ENCODE assay signal across 33 cellular contexts in the genomic region with DNA sequence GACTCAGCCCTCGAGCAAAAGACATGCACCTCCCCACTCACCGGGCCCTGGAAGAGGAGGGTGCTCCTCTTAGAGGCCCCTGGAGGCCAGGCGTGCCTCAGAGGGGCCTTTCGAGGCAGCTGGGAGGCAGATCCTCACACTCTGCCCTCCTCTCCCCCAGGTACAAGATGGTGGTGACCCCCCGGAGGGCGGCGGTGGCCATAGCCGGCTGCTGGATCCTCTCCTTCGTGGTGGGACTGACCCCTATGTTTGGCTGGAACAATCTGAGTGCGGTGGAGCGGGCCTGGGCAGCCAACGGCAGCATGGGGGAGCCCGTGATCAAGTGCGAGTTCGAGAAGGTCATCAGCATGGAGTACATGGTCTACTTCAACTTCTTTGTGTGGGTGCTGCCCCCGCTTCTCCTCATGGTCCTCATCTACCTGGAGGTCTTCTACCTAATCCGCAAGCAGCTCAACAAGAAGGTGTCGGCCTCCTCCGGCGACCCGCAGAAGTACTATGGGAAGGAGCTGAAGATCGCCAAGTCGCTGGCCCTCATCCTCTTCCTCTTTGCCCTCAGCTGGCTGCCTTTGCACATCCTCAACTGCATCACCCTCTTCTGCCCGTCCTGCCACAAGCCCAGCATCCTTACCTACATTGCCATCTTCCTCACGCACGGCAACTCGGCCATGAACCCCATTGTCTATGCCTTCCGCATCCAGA. TPM values are rescaled to one million over a fixed set of nuclear protein-coding genes. Genes with fewer than 3 reads are reported as not detected.
"Had no signal": no experiment of that assay in that cellular context is flagged by ENCODE, and none has a peak within 500 bp of the region (broad histone marks: within the 10 kb centered on the region; RNA-seq: fewer than 3 reads in every experiment).

No MANE protein-coding gene starts in this region.

- FAIRE-seq: endometrium, endothelial cell of umbilical vein had no signal

- H3K4me1 Mint-ChIP-seq: activated CD4-positive, alpha-beta T cell treated with anti-CD3 and anti-CD28 coated beads for 36 hours; activated CD4-positive, alpha-beta T cell treated with anti-CD3 and anti-CD28 coated beads, Interleukin-2, amount 10 ng/mL, durations not matched to agents 24 days and 14 days; activated naive CD4-positive, alpha-beta T cell treated with anti-CD3 and anti-CD28 coated beads, Interleukin-2, amount 10 ng/mL, durations not matched to agents 7 days and 5 days; brain had no signal

- H3K36me3 ChIP-seq: ascending aorta, breast epithelium, cardiac muscle cell, colonic mucosa, esophagus squamous epithelium, gastroesophageal sphincter had no signal

- H3K27ac ChIP-seq: ascending aorta, breast epithelium, cardiac muscle cell, colonic mucosa, epithelial cell of prostate, esophagus squamous epithelium, gastroesophageal sphincter had no signal

- H3K36me3 Mint-ChIP-seq: activated CD4-positive, alpha-beta memory T cell treated with anti-CD3 and anti-CD28 coated beads for 36 hours; activated naive CD4-positive, alpha-beta T cell treated with anti-CD3 and anti-CD28 coated beads, Interleukin-2, amount 10 ng/mL, durations not matched to agents 7 days and 5 days; activated naive CD4-positive, alpha-beta T cell treated with anti-CD3 and anti-CD28 coated beads, Interleukin-2, amount 50 U/mL, for 72 hours; activated naive CD8-positive, alpha-beta T cell treated with anti-CD3 and anti-CD28 coated beads, Interleukin-2, amount 10 ng/mL, durations not matched to agents 7 days and 5 days had no signal

- H3K9me3 ChIP-seq: ascending aorta, breast epithelium, colonic mucosa, esophagus squamous epithelium, gastroesophageal sphincter had no signal

- H3K9me3 Mint-ChIP-seq: activated CD4-positive, alpha-beta memory T cell treated with anti-CD3 and anti-CD28 coated beads for 36 hours; activated CD4-positive, alpha-beta T cell treated with anti-CD3 and anti-CD28 coated beads, Interleukin-2, amount 10 ng/mL, durations not matched to agents 24 days and 14 days; activated naive CD4-positive, alpha-beta T cell treated with anti-CD3 and anti-CD28 coated beads, Interleukin-2, amount 10 ng/mL, durations not matched to agents 7 days and 5 days; activated naive CD4-positive, alpha-beta T cell treated with anti-CD3 and anti-CD28 coated beads, Interleukin-2, amount 50 U/mL, for 72 hours; activated naive CD8-positive, alpha-beta T cell treated with anti-CD3 and anti-CD28 coated beads, Interleukin-2, amount 10 ng/mL, durations not matched to agents 7 days and 5 days; activated T-cell treated with anti-CD3 and anti-CD28 coated beads, Interleukin-2, amount 50 U/mL, for 24 hours; activated T-cell treated with anti-CD3 and anti-CD28 coated beads, Interleukin-2, amount 50 U/mL, for 72 hours; brain had no signal

- H3K4me3 ChIP-seq: ascending aorta, breast epithelium, cardiac muscle cell, colonic mucosa, esophagus squamous epithelium, gastroesophageal sphincter had no signal

- ATAC-seq: activated CD4-positive, alpha-beta T cell treated with anti-CD3 and anti-CD28 coated beads for 36 hours; activated naive CD4-positive, alpha-beta T cell treated with anti-CD3 and anti-CD28 coated beads, Interleukin-2, amount 50 U/mL, for 72 hours; activated T-cell treated with anti-CD3 and anti-CD28 coated beads, Interleukin-2, amount 50 U/mL, for 72 hours; gastroesophageal sphincter had no signal

- H3K27ac Mint-ChIP-seq: activated CD4-positive, alpha-beta memory T cell treated with anti-CD3 and anti-CD28 coated beads for 36 hours; activated CD4-positive, alpha-beta T cell treated with anti-CD3 and anti-CD28 coated beads for 36 hours; activated CD4-positive, alpha-beta T cell treated with anti-CD3 and anti-CD28 coated beads, Interleukin-2, amount 10 ng/mL, durations not matched to agents 24 days and 14 days; activated naive CD4-positive, alpha-beta T cell treated with anti-CD3 and anti-CD28 coated beads, Interleukin-2, amount 10 ng/mL, durations not matched to agents 7 days and 5 days; activated naive CD8-positive, alpha-beta T cell treated with anti-CD3 and anti-CD28 coated beads, Interleukin-2, amount 10 ng/mL, durations not matched to agents 7 days and 5 days; activated T-cell treated with anti-CD3 and anti-CD28 coated beads, Interleukin-2, amount 50 U/mL, for 24 hours; activated T-cell treated with anti-CD3 and anti-CD28 coated beads, Interleukin-2, amount 50 U/mL, for 72 hours; brain had no signal

- H3K4me1 ChIP-seq: ascending aorta, breast epithelium, colonic mucosa, esophagus squamous epithelium, gastroesophageal sphincter had no signal

- H3K27me3 ChIP-seq: ascending aorta, breast epithelium, cardiac muscle cell, colonic mucosa had no signal

- DNase-seq: activated CD4-positive, alpha-beta memory T cell treated with anti-CD3 and anti-CD28 coated beads for 36 hours; activated CD4-positive, alpha-beta T cell treated with anti-CD3 and anti-CD28 coated beads for 36 hours; activated CD4-positive, alpha-beta T cell treated with anti-CD3 and anti-CD28 coated beads, Interleukin-2, amount 10 ng/mL, durations not matched to agents 24 days and 14 days; activated CD4-positive, CD25-positive, alpha-beta regulatory T cell; activated CD4-positive, CD25-positive, alpha-beta regulatory T cell treated with anti-CD3 and anti-CD28 coated beads, Interleukin-2, amount 50 U/mL, for 72 hours; activated CD8-positive, alpha-beta memory T cell treated with anti-CD3 and anti-CD28 coated beads, Interleukin-2, amount 50 U/mL, for 48 hours; activated gamma-delta T cell; activated naive CD4-positive, alpha-beta T cell; activated naive CD4-positive, alpha-beta T cell treated with anti-CD3 and anti-CD28 coated beads, Interleukin-2, amount 10 ng/mL, durations not matched to agents 7 days and 5 days; activated naive CD8-positive, alpha-beta T cell treated with anti-CD3 and anti-CD28 coated beads, Interleukin-2, amount 10 ng/mL, durations not matched to agents 7 days and 5 days; activated T-cell treated with anti-CD3 and anti-CD28 coated beads for 4 hours; activated T-cell treated with anti-CD3 and anti-CD28 coated beads, Interleukin-2, amount 50 U/mL, for 24 hours; activated T-cell treated with anti-CD3 and anti-CD28 coated beads, Interleukin-2, amount 50 U/mL, for 72 hours; central memory CD4-positive, alpha-beta T cell; cerebellar nuclear complex; colonic mucosa; effector CD8-positive, alpha-beta T cell; esophagus squamous epithelium; foreskin melanocyte; T-helper 2 cell had no signal

- H3K4me3 Mint-ChIP-seq: activated CD4-positive, alpha-beta memory T cell treated with anti-CD3 and anti-CD28 coated beads for 36 hours; activated CD4-positive, alpha-beta T cell treated with anti-CD3 and anti-CD28 coated beads for 36 hours; activated CD4-positive, alpha-beta T cell treated with anti-CD3 and anti-CD28 coated beads, Interleukin-2, amount 10 ng/mL, durations not matched to agents 24 days and 14 days; activated naive CD4-positive, alpha-beta T cell treated with anti-CD3 and anti-CD28 coated beads, Interleukin-2, amount 10 ng/mL, durations not matched to agents 7 days and 5 days; activated naive CD8-positive, alpha-beta T cell treated with anti-CD3 and anti-CD28 coated beads, Interleukin-2, amount 10 ng/mL, durations not matched to agents 7 days and 5 days; activated T-cell treated with anti-CD3 and anti-CD28 coated beads, Interleukin-2, amount 50 U/mL, for 24 hours; activated T-cell treated with anti-CD3 and anti-CD28 coated beads, Interleukin-2, amount 50 U/mL, for 72 hours; brain had no signal

RNA-seq across cellular contexts. Expression of gene MYBPH, which starts 10.4 kb away (rescaled TPM):
- total RNA-seq: activated CD4-positive, alpha-beta memory T cell treated with anti-CD3 and anti-CD28 coated beads for 36 hours; activated CD4-positive, alpha-beta T cell treated with anti-CD3 and anti-CD28 coated beads for 36 hours; activated CD4-positive, alpha-beta T cell treated with anti-CD3 and anti-CD28 coated beads, Interleukin-2, amount 10 ng/mL, durations not matched to agents 24 days and 14 days; activated naive CD4-positive, alpha-beta T cell treated with anti-CD3 and anti-CD28 coated beads, Interleukin-2, amount 50 U/mL, for 72 hours; activated naive CD8-positive, alpha-beta T cell treated with anti-CD3 and anti-CD28 coated beads, Interleukin-2, amount 10 ng/mL, durations not matched to agents 7 days and 5 days; activated T-cell treated with anti-CD3 and anti-CD28 coated beads, Interleukin-2, amount 50 U/mL, for 72 hours; ascending aorta; colonic mucosa; dermis microvascular lymphatic vessel endothelial cell; endothelial cell of umbilical vein; esophagus squamous epithelium; gastroesophageal sphincter; glomerular endothelial cell; T-helper 1 cell treated with Interleukin-12 subunit alpha and Interleukin-12 subunit beta and Interleukin-4 antibody, amounts not matched to agents 30 ng/mL and 1 ng/mL, for 36 hours had no signal
- polyA plus RNA-seq: endothelial cell of umbilical vein, esophagus had no signal

RNA-seq across cellular contexts. Expression of gene CHI3L1, which starts 21.3 kb away (rescaled TPM):
- total RNA-seq: activated CD4-positive, alpha-beta memory T cell treated with anti-CD3 and anti-CD28 coated beads for 36 hours; activated CD4-positive, alpha-beta T cell treated with anti-CD3 and anti-CD28 coated beads, Interleukin-2, amount 10 ng/mL, durations not matched to agents 24 days and 14 days; activated T-cell treated with anti-CD3 and anti-CD28 coated beads, Interleukin-2, amount 50 U/mL, for 72 hours; cardiac muscle cell; endothelial cell of umbilical vein; T-helper 1 cell treated with Interleukin-12 subunit alpha and Interleukin-12 subunit beta and Interleukin-4 antibody, amounts not matched to agents 30 ng/mL and 1 ng/mL, for 36 hours had no signal
- polyA plus RNA-seq: endothelial cell of umbilical vein had no signal

RNA-seq across cellular contexts. Expression of gene ADORA1, which starts 37.7 kb away (rescaled TPM):
- total RNA-seq: activated CD4-positive, alpha-beta memory T cell treated with anti-CD3 and anti-CD28 coated beads for 36 hours; activated CD4-positive, alpha-beta T cell treated with anti-CD3 and anti-CD28 coated beads for 36 hours; activated CD4-positive, alpha-beta T cell treated with anti-CD3 and anti-CD28 coated beads, Interleukin-2, amount 10 ng/mL, durations not matched to agents 24 days and 14 days; activated naive CD4-positive, alpha-beta T cell treated with anti-CD3 and anti-CD28 coated beads, Interleukin-2, amount 50 U/mL, for 72 hours; activated naive CD8-positive, alpha-beta T cell treated with anti-CD3 and anti-CD28 coated beads, Interleukin-2, amount 10 ng/mL, durations not matched to agents 7 days and 5 days; activated T-cell treated with anti-CD3 and anti-CD28 coated beads, Interleukin-2, amount 50 U/mL, for 72 hours; dermis microvascular lymphatic vessel endothelial cell; endothelial cell of umbilical vein; glomerular endothelial cell; T-helper 1 cell treated with Interleukin-12 subunit alpha and Interleukin-12 subunit beta and Interleukin-4 antibody, amounts not matched to agents 30 ng/mL and 1 ng/mL, for 36 hours had no signal
